In genomic region chr16:81659249-81659648, GRCh38 we compare ENCODE assay signal across 17 cellular contexts.
DNase-seq lines count a peak whose midpoint lies in the region; ATAC-seq, FAIRE-seq and TF ChIP-seq lines count a peak whose summit lies in the region.
"Had no signal": no experiment of that assay in that cellular context is flagged by ENCODE, and none has a peak within 500 bp of the region (broad histone marks: within the 10 kb centered on the region; RNA-seq: fewer than 3 reads in every experiment).

No MANE protein-coding gene starts in this region.

- no peak overlapping the region for H3K4me3 ChIP-seq in K562
- H3K4me3 ChIP-seq in muscle layer of colon (ENCODE audit: low read depth in 1 of 2, low read length in 2 of 2), result no peak overlapping the region
- no peak overlapping the region for H3K4me3 ChIP-seq in brain microvascular endothelial cell (ENCODE audit: low read depth, low read length)
- no peak overlapping the region for H3K4me3 ChIP-seq in GM23248
- H3K4me3 ChIP-seq: SJCRH30 had no signal

- no peak for DNase-seq in activated naive CD8-positive, alpha-beta T cell treated with anti-CD3 and anti-CD28 coated beads for 36 hours
- no peak for DNase-seq in K562 (ENCODE audit: extremely low read depth in 1 of 4, low spot score in 3 of 4)
- no peak for DNase-seq in brain microvascular endothelial cell
- DNase-seq in GM23248, result no peak
- DNase-seq: C1 segment of cervical spinal cord, NCI-H1436, NCI-H2029, NCI-H2171, NCI-H748 treated with DMSO at 0.1 percent for 48 hours, OCI-M1, SJCRH30 had no signal

- no peaks in the 10 kb centered on the region for H3K9me3 Mint-ChIP-seq in activated naive CD8-positive, alpha-beta T cell (ENCODE audit: low read depth)
- H3K9me3 Mint-ChIP-seq in activated naive CD8-positive, alpha-beta T cell treated with anti-CD3 and anti-CD28 coated beads for 36 hours, result no peaks in the 10 kb centered on the region

- no peaks in the 10 kb centered on the region for H3K9me2 ChIP-seq in GM23248 (ENCODE audit: insufficient read depth)

- CTCF ChIA-PET in K562 (lab: Yijun Ruan, JAX; ENCODE audit: low intra/inter-chr PET ratio), result no interaction called here

- POLR2A ChIA-PET in K562 (lab: Yijun Ruan, JAX), result interaction anchor here (0.6 to 1.5 kb wide), 3 partner anchors 25 to 38 kb away, joined by 3 to 5 read pairs (median 3); no protein-coding TSS in a partner anchor

- intact Hi-C loops in K562 (cut with micrococcal nuclease), result no loop called here

- H3K27me3 Mint-ChIP-seq in activated naive CD8-positive, alpha-beta T cell, result no peaks in the 10 kb centered on the region
- H3K27me3 Mint-ChIP-seq in activated naive CD8-positive, alpha-beta T cell treated with anti-CD3 and anti-CD28 coated beads for 36 hours, result no peaks in the 10 kb centered on the region

- H4K20me1 ChIP-seq in K562 (replicated peaks; ENCODE audit: control insufficient read depth, insufficient read depth, low read length), result no peaks in the 10 kb centered on the region
- H4K20me1 ChIP-seq in GM23248 (ENCODE audit: insufficient read depth), result no peaks in the 10 kb centered on the region

- in situ Hi-C loops in K562 (cut with MboI), result no loop called here
- in situ Hi-C loops in brain microvascular endothelial cell (cut with HindIII; ENCODE audit: low pct_ligation_motif_present, low sequenced_read_pairs), result no loop called here
- in situ Hi-C loops in GM23248 (cut with MboI), result no loop called here

- H3K27ac ChIP-seq in K562 (ENCODE audit: extremely low read depth, low read depth, low read length) (no peak overlapping the region), muscle layer of colon (ENCODE audit: low read depth, low read length) (peak overlapping the region; percentile 49), brain microvascular endothelial cell (no peak overlapping the region), GM23248 (no peak overlapping the region)
- H3K27ac ChIP-seq: SJCRH30 had no signal

- no peak for TF ChIP-seq POLR2A in K562 (conservative IDR thresholded peaks at IDR 0.05)

- no peak for TF ChIP-seq RAD21 in K562 (CRISPR knock-in tag; conservative IDR thresholded peaks at IDR 0.05 in 1 of 2, IDR thresholded peaks at IDR 0.05 in 1 of 2)

- H3K4me2 ChIP-seq in K562 (ENCODE audit: insufficient read depth, low read length) (no peak overlapping the region), GM23248 (ENCODE audit: unreplicated experiment) (no peak overlapping the region)

- no peaks in the 10 kb centered on the region for H3F3A ChIP-seq in GM23248 (ENCODE audit: insufficient read depth)

- TF ChIP-seq EP300 in K562 (IDR thresholded peaks at IDR 0.05; ENCODE audit: low read length), result no peak

- H3K36me3 Mint-ChIP-seq in activated naive CD8-positive, alpha-beta T cell, result peaks cover 10% of the 10 kb centered on the region
- H3K36me3 Mint-ChIP-seq in activated naive CD8-positive, alpha-beta T cell treated with anti-CD3 and anti-CD28 coated beads for 36 hours, result peaks cover 2% of the 10 kb centered on the region

- H3K27me3 ChIP-seq in K562 (ENCODE audit: control insufficient read depth in 2 of 2, insufficient read depth in 2 of 2, low read length in 2 of 2), result no peaks in the 10 kb centered on the region
- H3K27me3 ChIP-seq in muscle layer of colon (ENCODE audit: control insufficient read depth in 1 of 2, insufficient read depth in 2 of 2, low read length in 2 of 2), result no peaks in the 10 kb centered on the region
- no peaks in the 10 kb centered on the region for H3K27me3 ChIP-seq in brain microvascular endothelial cell (replicated peaks)
- no peaks in the 10 kb centered on the region for H3K27me3 ChIP-seq in GM23248 (replicated peaks; ENCODE audit: insufficient read depth)
- H3K27me3 ChIP-seq: SJCRH30 had no signal

- BruUV-seq in K562 (replicated peaks; lab: Mats Ljungman, UMichigan), result no TSS peak

- H3K36me3 ChIP-seq in K562 (ENCODE audit: control insufficient read depth, insufficient read depth, low read length) (peaks cover 90% of the 10 kb centered on the region), muscle layer of colon (ENCODE audit: insufficient read depth, low read length) (peaks cover 43% of the 10 kb centered on the region), brain microvascular endothelial cell (replicated peaks) (peaks cover 29% of the 10 kb centered on the region), GM23248 (ENCODE audit: low read depth) (0 out of 2 replicates have a peak, but pooled peaks cover 3% of the 10 kb centered on the region)

- H3K9me3 ChIP-seq in K562 (replicated peaks; ENCODE audit: control insufficient read depth, insufficient read depth, low read depth, low read length) (no peaks in the 10 kb centered on the region), muscle layer of colon (ENCODE audit: low read length) (no peaks in the 10 kb centered on the region), GM23248 (ENCODE audit: low read depth) (no peaks in the 10 kb centered on the region)
- H3K9me3 ChIP-seq: SJCRH30 had no signal

- H3K4me1 Mint-ChIP-seq in activated naive CD8-positive, alpha-beta T cell (ENCODE audit: low read depth), result no peaks in the 10 kb centered on the region
- H3K4me1 Mint-ChIP-seq in activated naive CD8-positive, alpha-beta T cell treated with anti-CD3 and anti-CD28 coated beads for 36 hours, result no peaks in the 10 kb centered on the region

- no peak for TF ChIP-seq CTCF in K562 (IDR thresholded peaks at IDR 0.05 in 2 of 3, conservative IDR thresholded peaks at IDR 0.05 in 1 of 3; ENCODE audit: insufficient read depth in 2 of 3, low read depth in 1 of 3, low read length in 3 of 3)
- no peak for TF ChIP-seq CTCF in brain microvascular endothelial cell (IDR thresholded peaks at IDR 0.05; ENCODE audit: low read depth, low read length, missing control alignments)

- H2AFZ ChIP-seq in K562 (ENCODE audit: low read depth, low read length) (no peak overlapping the region), GM23248 (no peak overlapping the region)

- FAIRE-seq in K562 (lab: Jason Lieb, UNC), result no peak
- FAIRE-seq: HepG2 had no signal

- H3K27ac Mint-ChIP-seq in activated naive CD8-positive, alpha-beta T cell, result peak overlapping the region; percentile 65
- no peak overlapping the region for H3K27ac Mint-ChIP-seq in activated naive CD8-positive, alpha-beta T cell treated with anti-CD3 and anti-CD28 coated beads for 36 hours

- ATAC-seq in K562 (no peak), GM21529 (IDR thresholded peaks at IDR 0.05; ENCODE audit: unreplicated experiment) (no peak), HG03175 (IDR thresholded peaks at IDR 0.05; ENCODE audit: unreplicated experiment) (no peak)
- ATAC-seq: HepG2 had no signal

- H3K9ac ChIP-seq in K562 (ENCODE audit: insufficient read depth in 1 of 2, low read depth in 2 of 2, low read length in 2 of 2), result no peak overlapping the region
- H3K9ac ChIP-seq in muscle layer of colon (ENCODE audit: low read length), result no peak overlapping the region
- no peak overlapping the region for H3K9ac ChIP-seq in GM23248
- H3K9ac ChIP-seq: KMS-11 had no signal

- H3K79me2 ChIP-seq in K562 (ENCODE audit: control insufficient read depth, insufficient read depth, low read length), result peaks cover 8% of the 10 kb centered on the region; the same call in 2 of the 3 replicates
- H3K79me2 ChIP-seq in GM23248 (ENCODE audit: insufficient read depth), result no peaks in the 10 kb centered on the region

- WGBS in K562 (ENCODE audit: insufficient coverage, low coverage, missing lambda C conversion rate), result 79% methylated on average over 2 of the region's 2 CpGs
- WGBS in GM23248 (ENCODE audit: low coverage in 1 of 2, low lambda C conversion rate in 2 of 2, missing lambda C conversion rate in 2 of 2), 2 experiments, result 97 to 98% methylated on average over 2 of the region's 2 CpGs

- H3K4me3 Mint-ChIP-seq in activated naive CD8-positive, alpha-beta T cell, result no peak overlapping the region
- no peak overlapping the region for H3K4me3 Mint-ChIP-seq in activated naive CD8-positive, alpha-beta T cell treated with anti-CD3 and anti-CD28 coated beads for 36 hours

- H3K4me1 ChIP-seq in K562 (replicated peaks in 1 of 2; ENCODE audit: control insufficient read depth in 2 of 2, insufficient read depth in 2 of 2, low read length in 2 of 2) (peaks cover 4 to 7% of the 10 kb centered on the region in 2 experiments; a peak in 4 of 5 replicates), muscle layer of colon (ENCODE audit: insufficient read depth, low read length) (peaks cover 37% of the 10 kb centered on the region), GM23248 (ENCODE audit: insufficient read depth) (peaks cover 5% of the 10 kb centered on the region)

- H3K9me1 ChIP-seq in K562 (ENCODE audit: control insufficient read depth, insufficient read depth, low read length), result no peaks in the 10 kb centered on the region

TF ChIP-seq in K562, 482 proteins besides CTCF, POLR2A, EP300 and RAD21:
- TF ChIP-seq ZFP36 (IDR thresholded peaks at IDR 0.05; ENCODE audit: low read depth, low read length, partially characterized antibody) (peak; percentile 92), PURB (CRISPR knock-in tag; IDR thresholded peaks at IDR 0.05; ENCODE audit: low read depth) (no peak)
